8 cellular contexts compared by ENCODE assay signal in genomic region chr4:5142726-5143125, GRCh38.
A peak's percentile ranks its signal among the peaks of the same experiment; 100 is the strongest.
DNase-seq lines count a peak whose midpoint lies in the region; ATAC-seq, FAIRE-seq and TF ChIP-seq lines count a peak whose summit lies in the region.

No MANE protein-coding gene starts in this region.

- ATAC-seq in HepG2 (no peak), GM21529 (IDR thresholded peaks at IDR 0.05; ENCODE audit: unreplicated experiment) (no peak), HG03520 (IDR thresholded peaks at IDR 0.05; ENCODE audit: unreplicated experiment) (no peak)

- intact Hi-C loops in HepG2 (cut with micrococcal nuclease; ENCODE audit: unreplicated experiment) = loop anchor here (1.0 kb wide), 1 partner anchor 147 kb away; no protein-coding TSS in a partner anchor

- POLR2A ChIA-PET in HepG2 (lab: Yijun Ruan, JAX) = no interaction called here

- H3K4me2 ChIP-seq in HepG2 (ENCODE audit: low read depth, low read length) = no peak overlapping the region

- H3K36me3 Mint-ChIP-seq in HFFc6 (ENCODE audit: low read depth) = no peaks in the 10 kb centered on the region; the same call in 1 of the 2 replicates

- in situ Hi-C loops in astrocyte of the spinal cord (cut with HindIII; ENCODE audit: low sequenced_read_pairs) (no loop called here), HepG2 (cut with HindIII; ENCODE audit: extremely low pct_ligation_motif_present, low pct_unique_long_range_greater_than_20kb) (loop anchor here (10.0 kb wide), 1 partner anchor 88 kb away; the partner anchor contains the start of gene STK32B)

- no peak for TF ChIP-seq RAD21 in HepG2 (CRISPR knock-in tag; IDR thresholded peaks at IDR 0.05)

- no peaks in the 10 kb centered on the region for H3K9me3 ChIP-seq in HepG2 (ENCODE audit: low read length)

- TF ChIP-seq POLR2A in HepG2 (IDR thresholded peaks at IDR 0.05; ENCODE audit: insufficient read depth in 1 of 2, low read depth in 2 of 2, low read length in 2 of 2) = no peak

- no peaks in the 10 kb centered on the region for H3K36me3 ChIP-seq in HepG2 (replicated peaks in 1 of 2; ENCODE audit: control insufficient read depth in 1 of 2, insufficient read depth in 2 of 2, low read length in 2 of 2)

- no peak overlapping the region for H3K27ac Mint-ChIP-seq in HFFc6

- H3K27me3 Mint-ChIP-seq in HFFc6 (ENCODE audit: insufficient read depth) = peaks cover 2% of the 10 kb centered on the region

- 28% methylated on average over 3 of the region's 3 CpGs for WGBS in HepG2 (ENCODE audit: low lambda C conversion rate)

- H3K9ac ChIP-seq in HepG2 (ENCODE audit: insufficient read depth, low read depth, low read length) = no peak overlapping the region

- peaks cover 29% of the 10 kb centered on the region for H3K9me3 Mint-ChIP-seq in HFFc6

- H3K27me3 ChIP-seq in HepG2 (ENCODE audit: control insufficient read depth in 1 of 2, insufficient read depth in 2 of 2, low read length in 2 of 2) = peaks cover 0 to 1% of the 10 kb centered on the region in 2 experiments; a peak in 1 of 5 replicates

- FAIRE-seq in HepG2 (lab: Jason Lieb, UNC) = peak; percentile 59

- no peaks in the 10 kb centered on the region for H3K79me2 ChIP-seq in HepG2 (ENCODE audit: insufficient read depth, low read length)

- CTCF ChIA-PET in HepG2 (lab: Yijun Ruan, JAX; ENCODE audit: low intra/inter-chr PET ratio, low total read pairs) = interaction anchor here (1.5 to 1.8 kb wide), 2 partner anchors 92 to 148 kb away, joined by 6 to 10 read pairs; partner anchors contain the start of gene STK32B

- TF ChIP-seq CTCF in AG09309 (IDR thresholded peaks at IDR 0.05; ENCODE audit: control insufficient read depth, insufficient read depth, low read depth, low read length, missing control alignments) = peak; percentile 70
- peak; percentile 68 for TF ChIP-seq CTCF in HFFc6 (IDR thresholded peaks at IDR 0.05)
- peak; percentile 60 for TF ChIP-seq CTCF in astrocyte of the spinal cord (IDR thresholded peaks at IDR 0.05; ENCODE audit: low read depth, low read length)
- peak; percentile 28; the same call in 1 of the 2 replicates for TF ChIP-seq CTCF in HepG2 (CRISPR knock-in tag; IDR thresholded peaks at IDR 0.05)

- DNase-seq in AG09309 (ENCODE audit: low read depth) (no peak), HFFc6 (peak; percentile 1), astrocyte of the spinal cord (ENCODE audit: low read depth, low spot score) (peak; percentile 38), HepG2 (ENCODE audit: low spot score) (peak; percentile 20), 8988T (no peak), HCEC 1CT (no peak)

- H3K4me3 ChIP-seq in AG09309 (ENCODE audit: control insufficient read depth, low read depth, low read length) = no peak overlapping the region
- H3K4me3 ChIP-seq in astrocyte of the spinal cord (ENCODE audit: low read depth, low read length) = no peak overlapping the region
- no peak overlapping the region for H3K4me3 ChIP-seq in HepG2 (replicated peaks in 1 of 3; ENCODE audit: insufficient read depth in 1 of 3, low read depth in 2 of 3, low read length in 3 of 3)

- no peaks in the 10 kb centered on the region for H3K4me1 Mint-ChIP-seq in HFFc6 (ENCODE audit: low read depth)

- no peak overlapping the region for H3K27ac ChIP-seq in HepG2 (ENCODE audit: extremely low read length, insufficient read depth, low read length)

- H3K4me1 ChIP-seq in HepG2 (ENCODE audit: insufficient read depth, low read length) = no peaks in the 10 kb centered on the region

- H4K20me1 ChIP-seq in HepG2 (ENCODE audit: insufficient read depth, low read length) = no peaks in the 10 kb centered on the region

- no peak overlapping the region for H2AFZ ChIP-seq in HepG2 (ENCODE audit: low read length)

- no TSS peak for BruUV-seq in HepG2 (replicated peaks; lab: Mats Ljungman, UMichigan)

- no peak overlapping the region for H3K4me3 Mint-ChIP-seq in HFFc6

- TF ChIP-seq EP300 in HepG2 (IDR thresholded peaks at IDR 0.05; ENCODE audit: low read depth in 2 of 2, low read length in 2 of 2) (no peak), HepG2 (CRISPR knock-in tag; IDR thresholded peaks at IDR 0.05; ENCODE audit: borderline replicate concordance) (no peak)

TF ChIP-seq in HepG2, 621 proteins besides CTCF, POLR2A, EP300 and RAD21:
- TF ChIP-seq SMC3 (IDR thresholded peaks at IDR 0.05; ENCODE audit: low read length) (peak; percentile 43; the same call in 1 of the 2 replicates), RBAK (CRISPR knock-in tag; IDR thresholded peaks at IDR 0.05) (no peak), STAG1 (CRISPR knock-in tag; IDR thresholded peaks at IDR 0.05) (peak; percentile 36; the same call in 1 of the 2 replicates)
- TF ChIP-seq, protein P1, sequence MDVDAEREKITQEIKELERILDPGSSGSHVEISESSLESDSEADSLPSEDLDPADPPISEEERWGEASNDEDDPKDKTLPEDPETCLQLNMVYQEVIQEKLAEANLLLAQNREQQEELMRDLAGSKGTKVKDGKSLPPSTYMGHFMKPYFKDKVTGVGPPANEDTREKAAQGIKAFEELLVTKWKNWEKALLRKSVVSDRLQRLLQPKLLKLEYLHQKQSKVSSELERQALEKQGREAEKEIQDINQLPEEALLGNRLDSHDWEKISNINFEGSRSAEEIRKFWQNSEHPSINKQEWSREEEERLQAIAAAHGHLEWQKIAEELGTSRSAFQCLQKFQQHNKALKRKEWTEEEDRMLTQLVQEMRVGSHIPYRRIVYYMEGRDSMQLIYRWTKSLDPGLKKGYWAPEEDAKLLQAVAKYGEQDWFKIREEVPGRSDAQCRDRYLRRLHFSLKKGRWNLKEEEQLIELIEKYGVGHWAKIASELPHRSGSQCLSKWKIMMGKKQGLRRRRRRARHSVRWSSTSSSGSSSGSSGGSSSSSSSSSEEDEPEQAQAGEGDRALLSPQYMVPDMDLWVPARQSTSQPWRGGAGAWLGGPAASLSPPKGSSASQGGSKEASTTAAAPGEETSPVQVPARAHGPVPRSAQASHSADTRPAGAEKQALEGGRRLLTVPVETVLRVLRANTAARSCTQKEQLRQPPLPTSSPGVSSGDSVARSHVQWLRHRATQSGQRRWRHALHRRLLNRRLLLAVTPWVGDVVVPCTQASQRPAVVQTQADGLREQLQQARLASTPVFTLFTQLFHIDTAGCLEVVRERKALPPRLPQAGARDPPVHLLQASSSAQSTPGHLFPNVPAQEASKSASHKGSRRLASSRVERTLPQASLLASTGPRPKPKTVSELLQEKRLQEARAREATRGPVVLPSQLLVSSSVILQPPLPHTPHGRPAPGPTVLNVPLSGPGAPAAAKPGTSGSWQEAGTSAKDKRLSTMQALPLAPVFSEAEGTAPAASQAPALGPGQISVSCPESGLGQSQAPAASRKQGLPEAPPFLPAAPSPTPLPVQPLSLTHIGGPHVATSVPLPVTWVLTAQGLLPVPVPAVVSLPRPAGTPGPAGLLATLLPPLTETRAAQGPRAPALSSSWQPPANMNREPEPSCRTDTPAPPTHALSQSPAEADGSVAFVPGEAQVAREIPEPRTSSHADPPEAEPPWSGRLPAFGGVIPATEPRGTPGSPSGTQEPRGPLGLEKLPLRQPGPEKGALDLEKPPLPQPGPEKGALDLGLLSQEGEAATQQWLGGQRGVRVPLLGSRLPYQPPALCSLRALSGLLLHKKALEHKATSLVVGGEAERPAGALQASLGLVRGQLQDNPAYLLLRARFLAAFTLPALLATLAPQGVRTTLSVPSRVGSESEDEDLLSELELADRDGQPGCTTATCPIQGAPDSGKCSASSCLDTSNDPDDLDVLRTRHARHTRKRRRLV (CRISPR knock-in tag; IDR thresholded peaks at IDR 0.05) = no peak

Comparison
In these comparisons a context has a peak if more than half of its experiments do, and no peak if none do; other contexts are left out.
1. DNase-seq: peak in HFFc6 (single experiment), astrocyte of the spinal cord (single experiment) and HepG2 (single experiment); none in AG09309 (single experiment), 8988T (single experiment) and HCEC 1CT (single experiment).
2. Peak in every context shown above with its lines, with median percentiles within 50 percentile points of each other: CTCF ChIP-seq.